In the genomic region with DNA sequence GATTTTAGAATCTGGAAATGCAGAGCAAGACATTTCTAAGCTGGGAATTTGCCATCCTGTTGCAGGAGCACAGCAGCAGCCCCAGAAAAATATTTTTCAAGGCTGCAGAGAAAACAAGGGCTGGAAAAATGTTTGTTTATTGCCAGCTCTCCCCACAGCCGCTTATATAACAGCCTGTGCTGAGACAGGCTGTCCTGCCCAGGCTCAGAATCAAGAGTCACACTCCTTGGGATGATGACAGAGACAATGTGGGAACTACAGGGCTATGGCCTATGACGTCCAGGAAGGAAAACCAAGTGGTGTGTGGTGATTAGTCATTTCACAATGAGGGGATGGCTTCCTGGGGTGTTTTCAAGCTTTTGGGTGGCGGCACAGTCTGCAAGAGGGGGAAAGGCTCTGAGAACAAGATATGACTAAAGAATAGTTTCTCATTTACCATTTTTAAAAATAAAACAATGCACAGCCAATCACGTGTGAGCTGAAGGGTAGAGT, we compare ENCODE assay signal across 8 cellular contexts.
DNase-seq lines count a peak whose midpoint lies in the region; ATAC-seq and TF ChIP-seq lines count a peak whose summit lies in the region.

No MANE protein-coding gene starts in this region.

- no peaks in the 10 kb centered on the region for H3K79me2 ChIP-seq in neural progenitor cell (ENCODE audit: low read depth)

- H3K4me3 ChIP-seq in Peyer's patch (no peak overlapping the region), neural progenitor cell (no peak overlapping the region)

- H3K27me3 Mint-ChIP-seq in endothelial cell (ENCODE audit: unreplicated experiment) (peaks cover 4% of the 10 kb centered on the region), neural progenitor cell (ENCODE audit: insufficient read depth, low read depth) (peaks cover 3% of the 10 kb centered on the region)

- H3K9me3 ChIP-seq in Peyer's patch = no peaks in the 10 kb centered on the region
- no peaks in the 10 kb centered on the region for H3K9me3 ChIP-seq in neural progenitor cell (ENCODE audit: low read depth)

- H3K36me3 Mint-ChIP-seq in endothelial cell (ENCODE audit: low read depth, unreplicated experiment) (no peaks in the 10 kb centered on the region), neural progenitor cell (no peaks in the 10 kb centered on the region)

- TF ChIP-seq CTCF in Peyer's patch (IDR thresholded peaks at IDR 0.05) (no peak), endothelial cell (IDR thresholded peaks at IDR 0.05; ENCODE audit: unreplicated experiment) (no peak), neural progenitor cell (IDR thresholded peaks at IDR 0.05) (no peak)

- H3K27ac ChIP-seq in Peyer's patch (peak overlapping the region; percentile 29 to 87 (median 61)), neural progenitor cell (no peak overlapping the region)

- H3F3A ChIP-seq in neural progenitor cell (ENCODE audit: low read depth) = no peaks in the 10 kb centered on the region

- H3K27ac Mint-ChIP-seq in endothelial cell (ENCODE audit: unreplicated experiment) = peak overlapping the region; percentile 95
- H3K27ac Mint-ChIP-seq in neural progenitor cell = no peak overlapping the region

- H3K27me3 ChIP-seq in Peyer's patch (no peaks in the 10 kb centered on the region), neural progenitor cell (no peaks in the 10 kb centered on the region)

- no peak overlapping the region for H3K4me2 ChIP-seq in neural progenitor cell

- no peak overlapping the region for H2AFZ ChIP-seq in neural progenitor cell (replicated peaks)

- H3K9me3 Mint-ChIP-seq in endothelial cell (ENCODE audit: unreplicated experiment) (no peaks in the 10 kb centered on the region), neural progenitor cell (no peaks in the 10 kb centered on the region)

- H3K36me3 ChIP-seq in Peyer's patch (no peaks in the 10 kb centered on the region), neural progenitor cell (no peaks in the 10 kb centered on the region)

- TF ChIP-seq POLR2A in Peyer's patch (IDR thresholded peaks at IDR 0.05) = no peak

- H3K4me3 Mint-ChIP-seq in endothelial cell (ENCODE audit: unreplicated experiment) = no peak overlapping the region
- no peak overlapping the region for H3K4me3 Mint-ChIP-seq in neural progenitor cell

- no peak overlapping the region for H3K9ac ChIP-seq in neural progenitor cell

- peaks cover 19% of the 10 kb centered on the region for H3K4me1 Mint-ChIP-seq in endothelial cell (ENCODE audit: unreplicated experiment)
- H3K4me1 Mint-ChIP-seq in neural progenitor cell = peaks cover 18% of the 10 kb centered on the region

- DNase-seq in ELR (ENCODE audit: low read depth) = peak; percentile 96
- DNase-seq in Peyer's patch = peak in 1 of 3 donors; percentile 69
- peak; percentile 13 for DNase-seq in endothelial cell (ENCODE audit: low spot score)
- peak; percentile 64 for DNase-seq in myocyte (ENCODE audit: low read depth)
- no peak for DNase-seq in NCI-H1105 (lab: John Stamatoyannopoulos, UW)
- DNase-seq in neural progenitor cell (ENCODE audit: low spot score) = no peak
- DNase-seq in islet precursor cell = no peak

- no peaks in the 10 kb centered on the region for H4K20me1 ChIP-seq in neural progenitor cell (ENCODE audit: low read depth)

- peak; percentile 78 for ATAC-seq in GM21717 (IDR thresholded peaks at IDR 0.05; ENCODE audit: unreplicated experiment)

- H3K4me1 ChIP-seq in Peyer's patch (peaks cover 0 to 18% (median 1%) of the 10 kb centered on the region in 4 donors), neural progenitor cell (peaks cover 5% of the 10 kb centered on the region)

Comparison
In these comparisons a context has a peak if more than half of its experiments do, and no peak if none do; other contexts are left out.
1. DNase-seq: peak in ELR (single experiment), endothelial cell (single experiment) and myocyte (single experiment); none in NCI-H1105 (single experiment), neural progenitor cell (single experiment) and islet precursor cell (single experiment).